ENCODE assay signal across 25 cellular contexts in the genomic region with DNA sequence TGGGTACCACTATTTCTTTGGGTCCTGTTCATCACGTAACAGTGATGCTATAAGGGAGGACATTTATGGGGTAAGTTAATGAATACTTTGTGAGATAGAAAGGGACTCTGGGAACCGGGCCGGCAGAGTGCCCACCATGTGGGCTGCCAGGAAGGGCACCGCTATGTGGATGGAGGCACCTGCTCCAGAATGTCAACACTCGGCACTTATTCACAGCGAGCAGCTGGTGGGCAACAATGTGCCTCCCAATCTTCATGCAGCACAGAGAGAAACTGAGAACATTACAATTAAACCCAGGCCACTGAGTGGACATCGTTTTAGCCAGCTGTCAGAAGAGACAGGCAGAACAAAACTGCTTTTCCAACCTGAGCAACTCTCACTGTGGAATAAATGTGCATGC. TPM values are rescaled to one million over a fixed set of nuclear protein-coding genes. Genes with fewer than 3 reads are reported as not detected.
"Had no signal": no experiment of that assay in that cellular context is flagged by ENCODE, and none has a peak within 500 bp of the region (broad histone marks: within the 10 kb centered on the region; RNA-seq: fewer than 3 reads in every experiment).

No MANE protein-coding gene starts in this region.

- DNase-seq: activated CD4-positive, alpha-beta T cell treated with anti-CD3 and anti-CD28 coated beads, Interleukin-2, amount 50 U/mL, for 1 hour; activated CD4-positive, CD25-positive, alpha-beta regulatory T cell treated with anti-CD3 and anti-CD28 coated beads, Interleukin-2, amount 50 U/mL, for 72 hours; activated CD8-positive, alpha-beta T cell treated with anti-CD3 and anti-CD28 coated beads, Interleukin-2, amount 10 ng/mL, durations not matched to agents 7 days and 5 days; activated gamma-delta T cell; caudate nucleus; effector CD8-positive, alpha-beta T cell; foreskin keratinocyte; glutamatergic neuron; hippocampal formation; left ventricle myocardium superior; midbrain; ovary; stimulated activated CD4-positive, alpha-beta T cell treated with anti-CD3 and anti-CD28 coated beads, Interleukin-12 subunit alpha, Interleukin-12 subunit beta, amount 100 ng/mL, for 4 hours; stimulated activated CD4-positive, alpha-beta T cell treated with anti-CD3 and anti-CD28 coated beads, Interleukin-4, amount 100 ng/mL, for 4 hours; tibial artery; WERI-Rb-1 had no signal

- H3K36me3 ChIP-seq: brain microvascular endothelial cell, neutrophil, ovary, prostate gland, tibial artery, WERI-Rb-1 had no signal

- H3K27ac Mint-ChIP-seq: activated CD8-positive, alpha-beta T cell treated with anti-CD3 and anti-CD28 coated beads, Interleukin-2, amount 10 ng/mL, durations not matched to agents 7 days and 5 days; activated naive CD4-positive, alpha-beta T cell treated with anti-CD3 and anti-CD28 coated beads, Interleukin-2, amount 50 U/mL, for 72 hours; activated T-helper 1 cell treated with anti-CD3 and anti-CD28 coated beads, Interleukin-12 subunit alpha, Interleukin-12 subunit beta, Interleukin-2, Interleukin-4 antibody, amounts not matched to agents 30 ng/mL and 10 ng/mL and 1 ng/mL, durations not matched to agents 14 hours and 24 hours and 36 hours; dendritic cell treated with granulocyte-macrophage colony-stimulating factor and Interleukin-4, amounts not matched to agents 40 ng/mL and 50 ng/mL, for 4 days; stimulated activated naive CD8-positive, alpha-beta T cell treated with anti-CD3 and anti-CD28 coated beads, Interleukin-15, Interleukin-2, amounts not matched to agents 100 ng/mL and 50 ng/mL, for 24 hours had no signal

- H3K9me3 ChIP-seq: neutrophil, prostate gland had no signal

- H3K4me1 ChIP-seq: prostate gland, tibial artery had no signal

- H3K27ac ChIP-seq: brain microvascular endothelial cell, foreskin keratinocyte, neutrophil, ovary, prostate gland, tibial artery, WERI-Rb-1 had no signal

- H3K27me3 ChIP-seq: brain microvascular endothelial cell, ovary had no signal

- H3K9me3 Mint-ChIP-seq: activated T-helper 1 cell treated with anti-CD3 and anti-CD28 coated beads, Interleukin-12 subunit alpha, Interleukin-12 subunit beta, Interleukin-2, Interleukin-4 antibody, amounts not matched to agents 30 ng/mL and 10 ng/mL and 1 ng/mL, durations not matched to agents 14 hours and 24 hours and 36 hours had no signal

- H3K4me3 Mint-ChIP-seq: activated CD8-positive, alpha-beta T cell treated with anti-CD3 and anti-CD28 coated beads, Interleukin-2, amount 10 ng/mL, durations not matched to agents 7 days and 5 days; activated T-helper 1 cell treated with anti-CD3 and anti-CD28 coated beads, Interleukin-12 subunit alpha, Interleukin-12 subunit beta, Interleukin-2, Interleukin-4 antibody, amounts not matched to agents 30 ng/mL and 10 ng/mL and 1 ng/mL, durations not matched to agents 14 hours and 24 hours and 36 hours; dendritic cell treated with granulocyte-macrophage colony-stimulating factor and Interleukin-4, amounts not matched to agents 40 ng/mL and 50 ng/mL, for 4 days; natural killer cell treated with Interleukin-12 subunit alpha and Interleukin-12 subunit beta and Interleukin-15 and Interleukin-18, amount 100 ng/mL, for 72 hours; stimulated activated naive CD8-positive, alpha-beta T cell treated with anti-CD3 and anti-CD28 coated beads, Interleukin-15, Interleukin-2, amounts not matched to agents 100 ng/mL and 50 ng/mL, for 24 hours had no signal

- H3K4me3 ChIP-seq: ovary, prostate gland, tibial artery had no signal

- ATAC-seq: activated CD8-positive, alpha-beta T cell treated with anti-CD3 and anti-CD28 coated beads, Interleukin-2, amount 10 ng/mL, durations not matched to agents 7 days and 5 days; foreskin keratinocyte; left ventricle myocardium superior had no signal

RNA-seq across cellular contexts. Expression of a gene that starts 15.8 kb away (rescaled TPM):
- polyA plus RNA-seq: aorta had no signal
